ENCODE assay signal across 9 cellular contexts in genomic region chr16:85057212-85057889, GRCh38. TPM values are rescaled to one million over a fixed set of nuclear protein-coding genes. Genes with fewer than 3 reads are reported as not detected.
DNase-seq lines count a peak whose midpoint lies in the region; ATAC-seq, FAIRE-seq and TF ChIP-seq lines count a peak whose summit lies in the region.
"Had no signal": no experiment of that assay in that cellular context is flagged by ENCODE, and none has a peak within 500 bp of the region (broad histone marks: within the 10 kb centered on the region; RNA-seq: fewer than 3 reads in every experiment).

No MANE protein-coding gene starts in this region.

- no peak overlapping the region for H3K4me3 Mint-ChIP-seq in activated CD4-positive, alpha-beta memory T cell treated with anti-CD3 and anti-CD28 coated beads for 36 hours
- H3K4me3 Mint-ChIP-seq in activated CD4-positive, alpha-beta memory T cell treated with anti-CD3 and anti-CD28 coated beads, Interleukin-2, amount 10 ng/mL, durations not matched to agents 7 days and 5 days = no peak overlapping the region
- no peak overlapping the region for H3K4me3 Mint-ChIP-seq in dendritic cell treated with granulocyte-macrophage colony-stimulating factor and Interleukin-4, amounts not matched to agents 40 ng/mL and 50 ng/mL, for 4 days
- H3K4me3 Mint-ChIP-seq in stimulated activated effector memory CD8-positive, alpha-beta T cell treated with anti-CD3 and anti-CD28 coated beads, Interleukin-12 subunit alpha, Interleukin-12 subunit beta, amount 100 ng/mL, for 72 hours = peak overlapping the region; percentile 64

- FAIRE-seq in GM12891 (lab: Jason Lieb, UNC) = no peak

- POLR2A ChIA-PET in activated CD4-positive, alpha-beta memory T cell treated with anti-CD3 and anti-CD28 coated beads for 36 hours (lab: Charles Lee) = interaction anchor here (2.2 kb wide), 1 partner anchor 30 kb away, joined by 12 read pairs; the partner anchor contains the start of gene KIAA0513
- POLR2A ChIA-PET in activated CD4-positive, alpha-beta memory T cell treated with anti-CD3 and anti-CD28 coated beads, Interleukin-2, amount 10 ng/mL, durations not matched to agents 7 days and 5 days (lab: Charles Lee) = interaction anchor here (3.5 kb wide), 1 partner anchor 30 kb away, joined by 21 read pairs; the partner anchor contains the start of gene KIAA0513

- no peaks in the 10 kb centered on the region for H3K9me3 Mint-ChIP-seq in activated CD4-positive, alpha-beta memory T cell treated with anti-CD3 and anti-CD28 coated beads for 36 hours
- no peaks in the 10 kb centered on the region for H3K9me3 Mint-ChIP-seq in activated CD4-positive, alpha-beta memory T cell treated with anti-CD3 and anti-CD28 coated beads, Interleukin-2, amount 10 ng/mL, durations not matched to agents 7 days and 5 days
- no peaks in the 10 kb centered on the region for H3K9me3 Mint-ChIP-seq in dendritic cell treated with granulocyte-macrophage colony-stimulating factor and Interleukin-4, amounts not matched to agents 40 ng/mL and 50 ng/mL, for 4 days
- H3K9me3 Mint-ChIP-seq in stimulated activated effector memory CD8-positive, alpha-beta T cell treated with anti-CD3 and anti-CD28 coated beads, Interleukin-12 subunit alpha, Interleukin-12 subunit beta, amount 100 ng/mL, for 72 hours = no peaks in the 10 kb centered on the region

- intact Hi-C loops in activated CD4-positive, alpha-beta memory T cell treated with anti-CD3 and anti-CD28 coated beads for 36 hours (cut with micrococcal nuclease) = loop anchor here (5.0 kb wide), 1 partner anchor 890 kb away; no protein-coding TSS in a partner anchor
- intact Hi-C loops in dendritic cell treated with granulocyte-macrophage colony-stimulating factor and Interleukin-4, amounts not matched to agents 40 ng/mL and 50 ng/mL, for 4 days (cut with micrococcal nuclease) = no loop called here

- no peak for TF ChIP-seq POLR2A in GM12891 (IDR thresholded peaks at IDR 0.05; ENCODE audit: low read depth, low read length)

- CTCF ChIA-PET in activated CD4-positive, alpha-beta memory T cell treated with anti-CD3 and anti-CD28 coated beads for 36 hours (lab: Charles Lee) = interaction anchor here (1.2 to 2.3 kb wide), 3 partner anchors 10 to 30 kb away, joined by 4 to 24 read pairs (median 6); partner anchors contain the start of gene KIAA0513
- CTCF ChIA-PET in activated CD4-positive, alpha-beta memory T cell treated with anti-CD3 and anti-CD28 coated beads, Interleukin-2, amount 10 ng/mL, durations not matched to agents 7 days and 5 days (lab: Charles Lee) = interaction anchor here (1.0 to 2.7 kb wide), 3 partner anchors 29 to 84 kb away, joined by 3 to 9 read pairs (median 3); no protein-coding TSS in a partner anchor

- H3K27ac Mint-ChIP-seq in activated CD4-positive, alpha-beta memory T cell treated with anti-CD3 and anti-CD28 coated beads for 36 hours = peak overlapping the region; percentile 7
- no peak overlapping the region for H3K27ac Mint-ChIP-seq in activated CD4-positive, alpha-beta memory T cell treated with anti-CD3 and anti-CD28 coated beads, Interleukin-2, amount 10 ng/mL, durations not matched to agents 7 days and 5 days
- H3K27ac Mint-ChIP-seq in dendritic cell treated with granulocyte-macrophage colony-stimulating factor and Interleukin-4, amounts not matched to agents 40 ng/mL and 50 ng/mL, for 4 days = peak overlapping the region; percentile 10
- H3K27ac Mint-ChIP-seq in stimulated activated effector memory CD8-positive, alpha-beta T cell treated with anti-CD3 and anti-CD28 coated beads, Interleukin-12 subunit alpha, Interleukin-12 subunit beta, amount 100 ng/mL, for 72 hours = peak overlapping the region; percentile 32

- H3K36me3 Mint-ChIP-seq in activated CD4-positive, alpha-beta memory T cell treated with anti-CD3 and anti-CD28 coated beads for 36 hours = peaks cover 1% of the 10 kb centered on the region
- H3K36me3 Mint-ChIP-seq in activated CD4-positive, alpha-beta memory T cell treated with anti-CD3 and anti-CD28 coated beads, Interleukin-2, amount 10 ng/mL, durations not matched to agents 7 days and 5 days (ENCODE audit: low read depth) = no peaks in the 10 kb centered on the region
- peaks cover 24% of the 10 kb centered on the region for H3K36me3 Mint-ChIP-seq in dendritic cell treated with granulocyte-macrophage colony-stimulating factor and Interleukin-4, amounts not matched to agents 40 ng/mL and 50 ng/mL, for 4 days (ENCODE audit: low read depth)
- peaks cover 12% of the 10 kb centered on the region for H3K36me3 Mint-ChIP-seq in stimulated activated effector memory CD8-positive, alpha-beta T cell treated with anti-CD3 and anti-CD28 coated beads, Interleukin-12 subunit alpha, Interleukin-12 subunit beta, amount 100 ng/mL, for 72 hours

- peaks cover 39% of the 10 kb centered on the region for H3K4me1 Mint-ChIP-seq in activated CD4-positive, alpha-beta memory T cell treated with anti-CD3 and anti-CD28 coated beads for 36 hours (ENCODE audit: low read depth)
- peaks cover 32% of the 10 kb centered on the region for H3K4me1 Mint-ChIP-seq in activated CD4-positive, alpha-beta memory T cell treated with anti-CD3 and anti-CD28 coated beads, Interleukin-2, amount 10 ng/mL, durations not matched to agents 7 days and 5 days
- H3K4me1 Mint-ChIP-seq in dendritic cell treated with granulocyte-macrophage colony-stimulating factor and Interleukin-4, amounts not matched to agents 40 ng/mL and 50 ng/mL, for 4 days (ENCODE audit: low read depth) = peaks cover 63% of the 10 kb centered on the region
- peaks cover 36% of the 10 kb centered on the region for H3K4me1 Mint-ChIP-seq in stimulated activated effector memory CD8-positive, alpha-beta T cell treated with anti-CD3 and anti-CD28 coated beads, Interleukin-12 subunit alpha, Interleukin-12 subunit beta, amount 100 ng/mL, for 72 hours

- peak; percentile 23 for DNase-seq in activated CD4-positive, alpha-beta memory T cell treated with anti-CD3 and anti-CD28 coated beads for 36 hours
- DNase-seq in activated CD4-positive, alpha-beta memory T cell treated with anti-CD3 and anti-CD28 coated beads, Interleukin-2, amount 10 ng/mL, durations not matched to agents 7 days and 5 days = no peak
- DNase-seq in NCI-H2171 (lab: John Stamatoyannopoulos, UW) (peak; percentile 3), GM12891 (ENCODE audit: insufficient read length, low spot score) (no peak)
- no peak for DNase-seq in stimulated activated effector memory CD8-positive, alpha-beta T cell treated with anti-CD3 and anti-CD28 coated beads, Interleukin-12 subunit alpha, Interleukin-12 subunit beta, amount 100 ng/mL, for 72 hours (ENCODE audit: low spot score in 2 of 2)
- no peak for DNase-seq in activated T-cell treated with anti-CD3 and anti-CD28 coated beads, Interleukin-2, amount 50 U/mL, for 48 hours
- DNase-seq: amniotic stem cell had no signal

- ATAC-seq in stimulated activated effector memory CD8-positive, alpha-beta T cell treated with anti-CD3 and anti-CD28 coated beads, Interleukin-12 subunit alpha, Interleukin-12 subunit beta, amount 100 ng/mL, for 72 hours = no peak
- ATAC-seq in HG02870 (IDR thresholded peaks at IDR 0.05; ENCODE audit: unreplicated experiment) = no peak

- H3K27me3 Mint-ChIP-seq in activated CD4-positive, alpha-beta memory T cell treated with anti-CD3 and anti-CD28 coated beads for 36 hours = no peaks in the 10 kb centered on the region
- peaks cover 12% of the 10 kb centered on the region for H3K27me3 Mint-ChIP-seq in activated CD4-positive, alpha-beta memory T cell treated with anti-CD3 and anti-CD28 coated beads, Interleukin-2, amount 10 ng/mL, durations not matched to agents 7 days and 5 days
- H3K27me3 Mint-ChIP-seq in dendritic cell treated with granulocyte-macrophage colony-stimulating factor and Interleukin-4, amounts not matched to agents 40 ng/mL and 50 ng/mL, for 4 days = no peaks in the 10 kb centered on the region

TF ChIP-seq in GM12891, 5 proteins besides CTCF, POLR2A, EP300 and RAD21:
- TF ChIP-seq SPI1 (IDR thresholded peaks at IDR 0.05; ENCODE audit: low read depth, low read length) (no peak), TAF1 (IDR thresholded peaks at IDR 0.05; ENCODE audit: low read depth, low read length) (no peak), PAX5 (IDR thresholded peaks at IDR 0.05; ENCODE audit: insufficient read depth, low read length, severe bottlenecking) (no peak), POLR2AphosphoS5 (IDR thresholded peaks at IDR 0.05; ENCODE audit: low read depth, low read length) (no peak), POU2F2 (IDR thresholded peaks at IDR 0.05; ENCODE audit: low read depth, low read length) (no peak)

RNA-seq across cellular contexts. Expression of gene KIAA0513, which starts 29.8 kb away (rescaled TPM):
- 10 to 100 TPM; 15.7 to 15.9 TPM for total RNA-seq in activated CD4-positive, alpha-beta memory T cell treated with anti-CD3 and anti-CD28 coated beads for 36 hours
- 1 to 10 TPM; 7.4 to 7.9 TPM for total RNA-seq in activated CD4-positive, alpha-beta memory T cell treated with anti-CD3 and anti-CD28 coated beads, Interleukin-2, amount 10 ng/mL, durations not matched to agents 7 days and 5 days
- 7.1 TPM for polyA plus RNA-seq in GM12891 (2012; ENCODE audit: low read depth, missing spikeins)

RNA-seq across cellular contexts. Expression of gene ZDHHC7, which starts 46.0 kb away (rescaled TPM):
- total RNA-seq in activated CD4-positive, alpha-beta memory T cell treated with anti-CD3 and anti-CD28 coated beads for 36 hours = 10 to 100 TPM; 23.5 to 25.1 TPM
- 10 to 100 TPM; 24.6 to 25.1 TPM for total RNA-seq in activated CD4-positive, alpha-beta memory T cell treated with anti-CD3 and anti-CD28 coated beads, Interleukin-2, amount 10 ng/mL, durations not matched to agents 7 days and 5 days
- 16.1 TPM for polyA plus RNA-seq in GM12891 (2012; ENCODE audit: low read depth, missing spikeins)

RNA-seq across cellular contexts. Expression of gene CIBAR2, which starts 54.9 kb away (rescaled TPM):
- not detected for total RNA-seq in activated CD4-positive, alpha-beta memory T cell treated with anti-CD3 and anti-CD28 coated beads for 36 hours
- total RNA-seq in activated CD4-positive, alpha-beta memory T cell treated with anti-CD3 and anti-CD28 coated beads, Interleukin-2, amount 10 ng/mL, durations not matched to agents 7 days and 5 days = not detected
- 0.21 TPM for polyA plus RNA-seq in GM12891 (2012; ENCODE audit: low read depth, missing spikeins)

Comparison
In these comparisons a context has a peak if more than half of its experiments do, and no peak if none do; other contexts are left out.
1. DNase-seq: peak in activated CD4-positive, alpha-beta memory T cell treated with anti-CD3 and anti-CD28 coated beads for 36 hours (single experiment) and NCI-H2171 (single experiment); none in activated CD4-positive, alpha-beta memory T cell treated with anti-CD3 and anti-CD28 coated beads, Interleukin-2, amount 10 ng/mL, durations not matched to agents 7 days and 5 days (single experiment), stimulated activated effector memory CD8-positive, alpha-beta T cell treated with anti-CD3 and anti-CD28 coated beads, Interleukin-12 subunit alpha, Interleukin-12 subunit beta, amount 100 ng/mL, for 72 hours (0 of 2), GM12891 (single experiment) and activated T-cell treated with anti-CD3 and anti-CD28 coated beads, Interleukin-2, amount 50 U/mL, for 48 hours (0 of 2).